ENCODE assay signal across 13 cellular contexts in genomic region chr5:133918731-133919130, GRCh38. TPM values are rescaled to one million over a fixed set of nuclear protein-coding genes. Genes with fewer than 3 reads are reported as not detected.
DNase-seq lines count a peak whose midpoint lies in the region; ATAC-seq and TF ChIP-seq lines count a peak whose summit lies in the region.
"Had no signal": no experiment of that assay in that cellular context is flagged by ENCODE, and none has a peak within 500 bp of the region (broad histone marks: within the 10 kb centered on the region; RNA-seq: fewer than 3 reads in every experiment).

No MANE protein-coding gene starts in this region.

- H3K4me3 Mint-ChIP-seq in activated CD4-positive, alpha-beta T cell treated with anti-CD3 and anti-CD28 coated beads for 36 hours: no peak overlapping the region
- H3K4me3 Mint-ChIP-seq in activated naive CD8-positive, alpha-beta T cell treated with anti-CD3 and anti-CD28 coated beads, Interleukin-2, amount 50 U/mL, for 24 hours: no peak overlapping the region
- no peak overlapping the region for H3K4me3 Mint-ChIP-seq in stimulated activated memory B cell treated with anti-CD40 and anti-IgM and Interleukin-4, amounts not matched to agents 10 μg/mL and 1 μg/mL and 100 μg/mL, for 72 hours
- H3K4me3 Mint-ChIP-seq: CD8-positive, alpha-beta memory T cell; H9 had no signal

- no peaks in the 10 kb centered on the region for H3K27me3 Mint-ChIP-seq in activated CD4-positive, alpha-beta T cell treated with anti-CD3 and anti-CD28 coated beads for 36 hours
- H3K27me3 Mint-ChIP-seq in activated naive CD8-positive, alpha-beta T cell treated with anti-CD3 and anti-CD28 coated beads, Interleukin-2, amount 50 U/mL, for 24 hours: peaks cover 6% of the 10 kb centered on the region
- no peaks in the 10 kb centered on the region for H3K27me3 Mint-ChIP-seq in stimulated activated memory B cell treated with anti-CD40 and anti-IgM and Interleukin-4, amounts not matched to agents 10 μg/mL and 1 μg/mL and 100 μg/mL, for 72 hours

- intact Hi-C loops in activated CD4-positive, alpha-beta T cell treated with anti-CD3 and anti-CD28 coated beads for 36 hours (cut with DNase I, micrococcal nuclease): no loop called here

- no peak overlapping the region for H3K4me3 ChIP-seq in BLaER1 treated with 17β-estradiol and CSF1 and Interleukin-3, amounts not matched to agents 10 nM and 100 nM

- H3K9me3 Mint-ChIP-seq in activated CD4-positive, alpha-beta T cell treated with anti-CD3 and anti-CD28 coated beads for 36 hours (ENCODE audit: low read depth): no peaks in the 10 kb centered on the region
- no peaks in the 10 kb centered on the region for H3K9me3 Mint-ChIP-seq in activated naive CD8-positive, alpha-beta T cell treated with anti-CD3 and anti-CD28 coated beads, Interleukin-2, amount 50 U/mL, for 24 hours
- no peaks in the 10 kb centered on the region for H3K9me3 Mint-ChIP-seq in stimulated activated memory B cell treated with anti-CD40 and anti-IgM and Interleukin-4, amounts not matched to agents 10 μg/mL and 1 μg/mL and 100 μg/mL, for 72 hours
- H3K9me3 Mint-ChIP-seq: CD8-positive, alpha-beta memory T cell; H9 had no signal

- peaks cover 20% of the 10 kb centered on the region for H3K4me1 Mint-ChIP-seq in activated CD4-positive, alpha-beta T cell treated with anti-CD3 and anti-CD28 coated beads for 36 hours
- peaks cover 38% of the 10 kb centered on the region for H3K4me1 Mint-ChIP-seq in activated naive CD8-positive, alpha-beta T cell treated with anti-CD3 and anti-CD28 coated beads, Interleukin-2, amount 50 U/mL, for 24 hours
- H3K4me1 Mint-ChIP-seq in stimulated activated memory B cell treated with anti-CD40 and anti-IgM and Interleukin-4, amounts not matched to agents 10 μg/mL and 1 μg/mL and 100 μg/mL, for 72 hours: peaks cover 19% of the 10 kb centered on the region
- H3K4me1 Mint-ChIP-seq: CD8-positive, alpha-beta memory T cell had no signal

- no peak overlapping the region for H3K9ac ChIP-seq in BLaER1 treated with 17β-estradiol and CSF1 and Interleukin-3, amounts not matched to agents 10 nM and 100 nM

- no peaks in the 10 kb centered on the region for H3K9me3 ChIP-seq in BLaER1 treated with 17β-estradiol and CSF1 and Interleukin-3, amounts not matched to agents 10 nM and 100 nM (replicated peaks in 1 of 11)
- H3K9me3 ChIP-seq: Caco-2 had no signal

- no peaks in the 10 kb centered on the region for H4K20me1 ChIP-seq in BLaER1 treated with 17β-estradiol and CSF1 and Interleukin-3, amounts not matched to agents 10 nM and 100 nM

- H3K36me3 ChIP-seq in BLaER1 treated with 17β-estradiol and CSF1 and Interleukin-3, amounts not matched to agents 10 nM and 100 nM: no peaks in the 10 kb centered on the region

- H3K27me3 ChIP-seq in BLaER1 treated with 17β-estradiol and CSF1 and Interleukin-3, amounts not matched to agents 10 nM and 100 nM: no peaks in the 10 kb centered on the region

- POLR2A ChIA-PET in activated CD4-positive, alpha-beta T cell treated with anti-CD3 and anti-CD28 coated beads for 36 hours (lab: Charles Lee): no interaction called here

- H3K27ac Mint-ChIP-seq in activated CD4-positive, alpha-beta T cell treated with anti-CD3 and anti-CD28 coated beads for 36 hours: peak overlapping the region; percentile 29
- H3K27ac Mint-ChIP-seq in activated naive CD8-positive, alpha-beta T cell treated with anti-CD3 and anti-CD28 coated beads, Interleukin-2, amount 50 U/mL, for 24 hours: peak overlapping the region; percentile 70
- peak overlapping the region; percentile 50 for H3K27ac Mint-ChIP-seq in stimulated activated memory B cell treated with anti-CD40 and anti-IgM and Interleukin-4, amounts not matched to agents 10 μg/mL and 1 μg/mL and 100 μg/mL, for 72 hours
- H3K27ac Mint-ChIP-seq: CD8-positive, alpha-beta memory T cell had no signal

- no peaks in the 10 kb centered on the region for H3K36me3 Mint-ChIP-seq in activated CD4-positive, alpha-beta T cell treated with anti-CD3 and anti-CD28 coated beads for 36 hours (ENCODE audit: low read depth)
- H3K36me3 Mint-ChIP-seq in activated naive CD8-positive, alpha-beta T cell treated with anti-CD3 and anti-CD28 coated beads, Interleukin-2, amount 50 U/mL, for 24 hours (ENCODE audit: low read depth): no peaks in the 10 kb centered on the region
- H3K36me3 Mint-ChIP-seq in stimulated activated memory B cell treated with anti-CD40 and anti-IgM and Interleukin-4, amounts not matched to agents 10 μg/mL and 1 μg/mL and 100 μg/mL, for 72 hours: no peaks in the 10 kb centered on the region
- H3K36me3 Mint-ChIP-seq: CD8-positive, alpha-beta memory T cell had no signal

- peaks cover 0 to 18% (median 13%) of the 10 kb centered on the region in 10 experiments; a peak in 12 of 20 replicates for H3K4me1 ChIP-seq in BLaER1 treated with 17β-estradiol and CSF1 and Interleukin-3, amounts not matched to agents 10 nM and 100 nM

- TF ChIP-seq POLR2A in GM18505 (IDR thresholded peaks at IDR 0.05; ENCODE audit: borderline replicate concordance, extremely low read depth, insufficient read depth, insufficient read length): no peak

- ATAC-seq in activated CD4-positive, alpha-beta T cell treated with anti-CD3 and anti-CD28 coated beads for 36 hours: no peak
- ATAC-seq in activated naive CD8-positive, alpha-beta T cell treated with anti-CD3 and anti-CD28 coated beads, Interleukin-2, amount 50 U/mL, for 24 hours: no peak
- no peak for ATAC-seq in stimulated activated memory B cell treated with anti-CD40 and anti-IgM and Interleukin-4, amounts not matched to agents 10 μg/mL and 1 μg/mL and 100 μg/mL, for 72 hours
- no peak for ATAC-seq in GM18505 (IDR thresholded peaks at IDR 0.05; ENCODE audit: unreplicated experiment)

- H3K4me2 ChIP-seq in BLaER1 treated with 17β-estradiol and CSF1 and Interleukin-3, amounts not matched to agents 10 nM and 100 nM: peak overlapping the region in 6 of 11 experiments; percentile 11 to 51 (median 30); a peak in 3 of 22 replicates

- no peak for DNase-seq in activated CD4-positive, alpha-beta T cell treated with anti-CD3 and anti-CD28 coated beads for 36 hours
- DNase-seq in activated CD4-positive, alpha-beta T cell treated with anti-CD3 and anti-CD28 coated beads for 48 hours: no peak
- DNase-seq in activated naive CD8-positive, alpha-beta T cell treated with anti-CD3 and anti-CD28 coated beads, Interleukin-2, amount 50 U/mL, for 24 hours: no peak
- no peak for DNase-seq in GM19240 (ENCODE audit: insufficient read length, low spot score)
- DNase-seq: Caco-2; CD8-positive, alpha-beta memory T cell; DND-41; GDM1; H9 had no signal

- no peak overlapping the region for H3K27ac ChIP-seq in BLaER1 treated with 17β-estradiol and CSF1 and Interleukin-3, amounts not matched to agents 10 nM and 100 nM
- H3K27ac ChIP-seq: 22Rv1 had no signal

- CTCF ChIA-PET in activated CD4-positive, alpha-beta T cell treated with anti-CD3 and anti-CD28 coated beads for 36 hours (lab: Charles Lee): interaction anchor here (0.7 kb wide), 1 partner anchor 15 kb away, joined by 5 read pairs; no protein-coding TSS in a partner anchor

RNA-seq across cellular contexts. Expression of gene C5orf15, which starts 49.7 kb away (rescaled TPM):
- total RNA-seq in activated CD4-positive, alpha-beta T cell treated with anti-CD3 and anti-CD28 coated beads for 36 hours: 10 to 100 TPM; 28.7 to 38.7 TPM
